In the genomic region with DNA sequence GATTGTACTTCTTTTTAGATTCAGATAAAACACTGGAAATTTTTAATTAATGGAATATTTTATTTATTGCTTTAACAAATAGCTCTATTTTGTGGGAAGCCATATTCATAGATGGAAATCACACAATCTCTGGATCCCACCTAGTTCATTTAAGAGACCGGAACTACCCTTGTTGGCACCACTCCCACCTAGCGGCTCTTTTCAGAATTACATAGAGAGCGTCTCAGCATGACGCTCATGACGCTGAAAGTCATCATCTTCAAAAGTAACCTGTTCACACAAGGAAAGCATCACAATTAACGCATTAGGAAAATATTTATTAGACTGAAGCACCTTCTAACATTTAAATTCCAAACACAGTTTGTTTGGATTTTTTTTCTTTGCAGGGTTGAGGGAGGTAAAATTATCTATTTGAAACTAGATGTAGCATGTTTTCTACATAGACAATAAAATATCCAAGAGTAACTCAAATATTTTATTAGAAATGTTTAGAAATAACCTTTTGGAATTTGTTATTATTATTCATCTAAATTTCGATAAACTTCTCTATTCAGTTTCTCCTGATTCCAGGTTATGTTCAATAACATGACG, we compare ENCODE assay signal across 1 cellular context.
A peak's percentile ranks its signal among the peaks of the same experiment; 100 is the strongest.
TF ChIP-seq lines count a peak whose summit lies in the region.

No MANE protein-coding gene starts in this region.

TF ChIP-seq in HepG2, 621 proteins besides CTCF, POLR2A, EP300 and RAD21 (continued from another document):
- TF ChIP-seq ZNF484 (CRISPR knock-in tag; IDR thresholded peaks at IDR 0.05; ENCODE audit: borderline replicate concordance, low read depth) (no peak), ZNF670 (CRISPR knock-in tag; IDR thresholded peaks at IDR 0.05; ENCODE audit: borderline replicate concordance) (no peak), NFE2L2 (IDR thresholded peaks at IDR 0.05; ENCODE audit: low read length) (no peak), CCAR2 (optimal IDR thresholded peaks at IDR 0.05; ENCODE audit: low read depth, low read length) (no peak), ZNF816 (CRISPR knock-in tag; IDR thresholded peaks at IDR 0.05; ENCODE audit: borderline replicate concordance) (no peak), KAT7 (CRISPR knock-in tag; IDR thresholded peaks at IDR 0.05; ENCODE audit: borderline replicate concordance) (no peak), ELF4 (CRISPR knock-in tag; IDR thresholded peaks at IDR 0.05; ENCODE audit: borderline replicate concordance) (no peak), ZNF878 (CRISPR knock-in tag; IDR thresholded peaks at IDR 0.05) (no peak), SMAD1 (CRISPR knock-in tag; IDR thresholded peaks at IDR 0.05; ENCODE audit: borderline replicate concordance, low read depth) (no peak), RFX5 (IDR thresholded peaks at IDR 0.05; ENCODE audit: low read depth, low read length) (no peak), PTBP1 (IDR thresholded peaks at IDR 0.05; ENCODE audit: low read depth, low read length, poor library complexity, severe bottlenecking) (no peak), STAG1 (CRISPR knock-in tag; IDR thresholded peaks at IDR 0.05) (peak; percentile 32; the same call in 1 of the 2 replicates), YEATS2 (CRISPR knock-in tag; IDR thresholded peaks at IDR 0.05; ENCODE audit: borderline replicate concordance) (no peak), AHR (CRISPR knock-in tag; IDR thresholded peaks at IDR 0.05) (no peak), ZNF773 (CRISPR knock-in tag; IDR thresholded peaks at IDR 0.05; ENCODE audit: borderline replicate concordance) (no peak), GABPA (IDR thresholded peaks at IDR 0.05; ENCODE audit: low read depth, low read length) (no peak), GABPA (CRISPR knock-in tag; IDR thresholded peaks at IDR 0.05; ENCODE audit: low read depth) (peak; percentile 55; the same call in 1 of the 2 replicates), ZNF781 (CRISPR knock-in tag; IDR thresholded peaks at IDR 0.05; ENCODE audit: borderline replicate concordance, not compliant biosample characterization) (no peak), ZNF550 (CRISPR knock-in tag; IDR thresholded peaks at IDR 0.05; ENCODE audit: borderline replicate concordance) (no peak), TP53 (CRISPR knock-in tag; conservative IDR thresholded peaks at IDR 0.05) (no peak), KDM6A (CRISPR knock-in tag; IDR thresholded peaks at IDR 0.05; ENCODE audit: low read depth) (no peak), ETV5 (CRISPR knock-in tag; IDR thresholded peaks at IDR 0.05; ENCODE audit: borderline replicate concordance) (peak; percentile 44; the same call in 1 of the 2 replicates), MIXL1 (CRISPR knock-in tag; IDR thresholded peaks at IDR 0.05) (no peak), GABPB1 (CRISPR knock-in tag; IDR thresholded peaks at IDR 0.05) (peak; percentile 51; the same call in 1 of the 2 replicates), ZIK1 (CRISPR knock-in tag; IDR thresholded peaks at IDR 0.05; ENCODE audit: borderline replicate concordance, low read depth) (no peak), SPEN (CRISPR knock-in tag; IDR thresholded peaks at IDR 0.05; ENCODE audit: low read depth) (no peak)
- TF ChIP-seq, protein P1, sequence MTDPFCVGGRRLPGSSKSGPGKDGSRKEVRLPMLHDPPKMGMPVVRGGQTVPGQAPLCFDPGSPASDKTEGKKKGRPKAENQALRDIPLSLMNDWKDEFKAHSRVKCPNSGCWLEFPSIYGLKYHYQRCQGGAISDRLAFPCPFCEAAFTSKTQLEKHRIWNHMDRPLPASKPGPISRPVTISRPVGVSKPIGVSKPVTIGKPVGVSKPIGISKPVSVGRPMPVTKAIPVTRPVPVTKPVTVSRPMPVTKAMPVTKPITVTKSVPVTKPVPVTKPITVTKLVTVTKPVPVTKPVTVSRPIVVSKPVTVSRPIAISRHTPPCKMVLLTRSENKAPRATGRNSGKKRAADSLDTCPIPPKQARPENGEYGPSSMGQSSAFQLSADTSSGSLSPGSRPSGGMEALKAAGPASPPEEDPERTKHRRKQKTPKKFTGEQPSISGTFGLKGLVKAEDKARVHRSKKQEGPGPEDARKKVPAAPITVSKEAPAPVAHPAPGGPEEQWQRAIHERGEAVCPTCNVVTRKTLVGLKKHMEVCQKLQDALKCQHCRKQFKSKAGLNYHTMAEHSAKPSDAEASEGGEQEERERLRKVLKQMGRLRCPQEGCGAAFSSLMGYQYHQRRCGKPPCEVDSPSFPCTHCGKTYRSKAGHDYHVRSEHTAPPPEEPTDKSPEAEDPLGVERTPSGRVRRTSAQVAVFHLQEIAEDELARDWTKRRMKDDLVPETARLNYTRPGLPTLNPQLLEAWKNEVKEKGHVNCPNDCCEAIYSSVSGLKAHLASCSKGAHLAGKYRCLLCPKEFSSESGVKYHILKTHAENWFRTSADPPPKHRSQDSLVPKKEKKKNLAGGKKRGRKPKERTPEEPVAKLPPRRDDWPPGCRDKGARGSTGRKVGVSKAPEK (CRISPR knock-in tag; IDR thresholded peaks at IDR 0.05; ENCODE audit: borderline replicate concordance): no peak
- TF ChIP-seq, protein P2, sequence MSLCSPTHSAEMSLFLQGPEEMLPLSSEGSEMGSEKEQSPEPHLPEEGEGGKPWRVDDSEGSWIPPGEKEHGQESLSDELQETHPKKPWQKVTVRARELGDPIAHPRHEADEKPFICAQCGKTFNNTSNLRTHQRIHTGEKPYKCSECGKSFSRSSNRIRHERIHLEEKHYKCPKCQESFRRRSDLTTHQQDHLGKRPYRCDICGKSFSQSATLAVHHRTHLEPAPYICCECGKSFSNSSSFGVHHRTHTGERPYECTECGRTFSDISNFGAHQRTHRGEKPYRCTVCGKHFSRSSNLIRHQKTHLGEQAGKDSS (CRISPR knock-in tag; IDR thresholded peaks at IDR 0.05; ENCODE audit: borderline replicate concordance, low read depth): no peak
- TF ChIP-seq, protein P3, sequence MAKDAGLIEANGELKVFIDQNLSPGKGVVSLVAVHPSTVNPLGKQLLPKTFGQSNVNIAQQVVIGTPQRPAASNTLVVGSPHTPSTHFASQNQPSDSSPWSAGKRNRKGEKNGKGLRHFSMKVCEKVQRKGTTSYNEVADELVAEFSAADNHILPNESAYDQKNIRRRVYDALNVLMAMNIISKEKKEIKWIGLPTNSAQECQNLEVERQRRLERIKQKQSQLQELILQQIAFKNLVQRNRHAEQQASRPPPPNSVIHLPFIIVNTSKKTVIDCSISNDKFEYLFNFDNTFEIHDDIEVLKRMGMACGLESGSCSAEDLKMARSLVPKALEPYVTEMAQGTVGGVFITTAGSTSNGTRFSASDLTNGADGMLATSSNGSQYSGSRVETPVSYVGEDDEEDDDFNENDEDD (CRISPR knock-in tag; IDR thresholded peaks at IDR 0.05; ENCODE audit: borderline replicate concordance): no peak
- TF ChIP-seq, protein P4, sequence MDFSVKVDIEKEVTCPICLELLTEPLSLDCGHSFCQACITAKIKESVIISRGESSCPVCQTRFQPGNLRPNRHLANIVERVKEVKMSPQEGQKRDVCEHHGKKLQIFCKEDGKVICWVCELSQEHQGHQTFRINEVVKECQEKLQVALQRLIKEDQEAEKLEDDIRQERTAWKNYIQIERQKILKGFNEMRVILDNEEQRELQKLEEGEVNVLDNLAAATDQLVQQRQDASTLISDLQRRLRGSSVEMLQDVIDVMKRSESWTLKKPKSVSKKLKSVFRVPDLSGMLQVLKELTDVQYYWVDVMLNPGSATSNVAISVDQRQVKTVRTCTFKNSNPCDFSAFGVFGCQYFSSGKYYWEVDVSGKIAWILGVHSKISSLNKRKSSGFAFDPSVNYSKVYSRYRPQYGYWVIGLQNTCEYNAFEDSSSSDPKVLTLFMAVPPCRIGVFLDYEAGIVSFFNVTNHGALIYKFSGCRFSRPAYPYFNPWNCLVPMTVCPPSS (IDR thresholded peaks at IDR 0.05): no peak
- TF ChIP-seq, protein P5, sequence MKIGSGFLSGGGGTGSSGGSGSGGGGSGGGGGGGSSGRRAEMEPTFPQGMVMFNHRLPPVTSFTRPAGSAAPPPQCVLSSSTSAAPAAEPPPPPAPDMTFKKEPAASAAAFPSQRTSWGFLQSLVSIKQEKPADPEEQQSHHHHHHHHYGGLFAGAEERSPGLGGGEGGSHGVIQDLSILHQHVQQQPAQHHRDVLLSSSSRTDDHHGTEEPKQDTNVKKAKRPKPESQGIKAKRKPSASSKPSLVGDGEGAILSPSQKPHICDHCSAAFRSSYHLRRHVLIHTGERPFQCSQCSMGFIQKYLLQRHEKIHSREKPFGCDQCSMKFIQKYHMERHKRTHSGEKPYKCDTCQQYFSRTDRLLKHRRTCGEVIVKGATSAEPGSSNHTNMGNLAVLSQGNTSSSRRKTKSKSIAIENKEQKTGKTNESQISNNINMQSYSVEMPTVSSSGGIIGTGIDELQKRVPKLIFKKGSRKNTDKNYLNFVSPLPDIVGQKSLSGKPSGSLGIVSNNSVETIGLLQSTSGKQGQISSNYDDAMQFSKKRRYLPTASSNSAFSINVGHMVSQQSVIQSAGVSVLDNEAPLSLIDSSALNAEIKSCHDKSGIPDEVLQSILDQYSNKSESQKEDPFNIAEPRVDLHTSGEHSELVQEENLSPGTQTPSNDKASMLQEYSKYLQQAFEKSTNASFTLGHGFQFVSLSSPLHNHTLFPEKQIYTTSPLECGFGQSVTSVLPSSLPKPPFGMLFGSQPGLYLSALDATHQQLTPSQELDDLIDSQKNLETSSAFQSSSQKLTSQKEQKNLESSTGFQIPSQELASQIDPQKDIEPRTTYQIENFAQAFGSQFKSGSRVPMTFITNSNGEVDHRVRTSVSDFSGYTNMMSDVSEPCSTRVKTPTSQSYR (CRISPR knock-in tag; IDR thresholded peaks at IDR 0.05; ENCODE audit: borderline replicate concordance): no peak
- TF ChIP-seq, protein P6, sequence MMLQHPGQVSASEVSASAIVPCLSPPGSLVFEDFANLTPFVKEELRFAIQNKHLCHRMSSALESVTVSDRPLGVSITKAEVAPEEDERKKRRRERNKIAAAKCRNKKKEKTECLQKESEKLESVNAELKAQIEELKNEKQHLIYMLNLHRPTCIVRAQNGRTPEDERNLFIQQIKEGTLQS (CRISPR knock-in tag; IDR thresholded peaks at IDR 0.05): no peak
- TF ChIP-seq, protein P7, sequence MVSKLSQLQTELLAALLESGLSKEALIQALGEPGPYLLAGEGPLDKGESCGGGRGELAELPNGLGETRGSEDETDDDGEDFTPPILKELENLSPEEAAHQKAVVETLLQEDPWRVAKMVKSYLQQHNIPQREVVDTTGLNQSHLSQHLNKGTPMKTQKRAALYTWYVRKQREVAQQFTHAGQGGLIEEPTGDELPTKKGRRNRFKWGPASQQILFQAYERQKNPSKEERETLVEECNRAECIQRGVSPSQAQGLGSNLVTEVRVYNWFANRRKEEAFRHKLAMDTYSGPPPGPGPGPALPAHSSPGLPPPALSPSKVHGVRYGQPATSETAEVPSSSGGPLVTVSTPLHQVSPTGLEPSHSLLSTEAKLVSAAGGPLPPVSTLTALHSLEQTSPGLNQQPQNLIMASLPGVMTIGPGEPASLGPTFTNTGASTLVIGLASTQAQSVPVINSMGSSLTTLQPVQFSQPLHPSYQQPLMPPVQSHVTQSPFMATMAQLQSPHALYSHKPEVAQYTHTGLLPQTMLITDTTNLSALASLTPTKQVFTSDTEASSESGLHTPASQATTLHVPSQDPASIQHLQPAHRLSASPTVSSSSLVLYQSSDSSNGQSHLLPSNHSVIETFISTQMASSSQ (IDR thresholded peaks at IDR 0.05; ENCODE audit: low read depth): no peak
- TF ChIP-seq, protein P7 (CRISPR knock-in tag; IDR thresholded peaks at IDR 0.05; ENCODE audit: borderline replicate concordance): no peak
- TF ChIP-seq, protein P8, sequence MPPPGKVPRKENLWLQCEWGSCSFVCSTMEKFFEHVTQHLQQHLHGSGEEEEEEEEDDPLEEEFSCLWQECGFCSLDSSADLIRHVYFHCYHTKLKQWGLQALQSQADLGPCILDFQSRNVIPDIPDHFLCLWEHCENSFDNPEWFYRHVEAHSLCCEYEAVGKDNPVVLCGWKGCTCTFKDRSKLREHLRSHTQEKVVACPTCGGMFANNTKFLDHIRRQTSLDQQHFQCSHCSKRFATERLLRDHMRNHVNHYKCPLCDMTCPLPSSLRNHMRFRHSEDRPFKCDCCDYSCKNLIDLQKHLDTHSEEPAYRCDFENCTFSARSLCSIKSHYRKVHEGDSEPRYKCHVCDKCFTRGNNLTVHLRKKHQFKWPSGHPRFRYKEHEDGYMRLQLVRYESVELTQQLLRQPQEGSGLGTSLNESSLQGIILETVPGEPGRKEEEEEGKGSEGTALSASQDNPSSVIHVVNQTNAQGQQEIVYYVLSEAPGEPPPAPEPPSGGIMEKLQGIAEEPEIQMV (CRISPR knock-in tag; IDR thresholded peaks at IDR 0.05; ENCODE audit: low read depth): no peak
